Comparison of ENCODE assay signal across 7 cellular contexts in genomic region chr13:40929883-40930282, GRCh38.
A peak's percentile ranks its signal among the peaks of the same experiment; 100 is the strongest.
DNase-seq lines count a peak whose midpoint lies in the region; ATAC-seq and TF ChIP-seq lines count a peak whose summit lies in the region.
"Not testable (repeated sequence)": the region's sequence is repeated elsewhere in the genome, so short reads cannot be mapped to it uniquely, and the experiment has no call there.

No MANE protein-coding gene starts in this region.

- H3K4me1 Mint-ChIP-seq in activated CD4-positive, alpha-beta memory T cell treated with anti-CD3 and anti-CD28 coated beads for 36 hours (ENCODE audit: low read depth) = peaks cover 18% of the 10 kb centered on the region
- H3K4me1 Mint-ChIP-seq in activated T-helper 2 cell treated with anti-CD3 and anti-CD28 coated beads, Interferon-gamma antibody, Interleukin-2, Interleukin-4, amounts not matched to agents 10 μg/mL and 5 μg/mL and 100 μg/mL, durations not matched to agents 14 hours and 24 hours and 36 hours (ENCODE audit: low read depth) = peaks cover 15% of the 10 kb centered on the region
- H3K4me1 Mint-ChIP-seq in activated naive CD8-positive, alpha-beta T cell treated with anti-CD3 and anti-CD28 coated beads for 36 hours = peaks cover 29% of the 10 kb centered on the region
- peaks cover 17% of the 10 kb centered on the region for H3K4me1 Mint-ChIP-seq in memory B cell
- H3K4me1 Mint-ChIP-seq in natural killer cell treated with Interleukin-12 subunit alpha and Interleukin-12 subunit beta and Interleukin-15 and Interleukin-18, amount 100 ng/mL, for 72 hours (ENCODE audit: low read depth in 2 of 2) = peaks cover 5 to 20% of the 10 kb centered on the region in 2 donors
- H3K4me1 Mint-ChIP-seq in stimulated activated naive B cell treated with anti-CD40 and anti-IgM and Interleukin-4, amounts not matched to agents 10 μg/mL and 1 μg/mL and 100 μg/mL, for 72 hours = peaks cover 8 to 31% of the 10 kb centered on the region in 2 donors

- CTCF ChIA-PET in OCI-LY7 (lab: Charles Lee; ENCODE audit: unreplicated experiment) = not testable (repeated sequence)
- CTCF ChIA-PET in activated CD4-positive, alpha-beta memory T cell treated with anti-CD3 and anti-CD28 coated beads for 36 hours (lab: Charles Lee) = interaction anchor here (0.6 to 1.2 kb wide), 2 partner anchors 9 kb away, joined by 3 to 5 read pairs; no protein-coding TSS in a partner anchor

- peaks cover 88% of the 10 kb centered on the region for H3K36me3 ChIP-seq in OCI-LY7 (ENCODE audit: insufficient read depth, low read length)

- peak overlapping the region; percentile 62 for H3K27ac Mint-ChIP-seq in activated CD4-positive, alpha-beta memory T cell treated with anti-CD3 and anti-CD28 coated beads for 36 hours
- peak overlapping the region; percentile 33 for H3K27ac Mint-ChIP-seq in activated T-helper 2 cell treated with anti-CD3 and anti-CD28 coated beads, Interferon-gamma antibody, Interleukin-2, Interleukin-4, amounts not matched to agents 10 μg/mL and 5 μg/mL and 100 μg/mL, durations not matched to agents 14 hours and 24 hours and 36 hours
- peak overlapping the region; percentile 71 for H3K27ac Mint-ChIP-seq in activated naive CD8-positive, alpha-beta T cell treated with anti-CD3 and anti-CD28 coated beads for 36 hours
- peak overlapping the region; percentile 85 for H3K27ac Mint-ChIP-seq in memory B cell
- H3K27ac Mint-ChIP-seq in natural killer cell treated with Interleukin-12 subunit alpha and Interleukin-12 subunit beta and Interleukin-15 and Interleukin-18, amount 100 ng/mL, for 72 hours = peak overlapping the region; percentile 60 to 76
- peak overlapping the region; percentile 65 for H3K27ac Mint-ChIP-seq in stimulated activated naive B cell treated with anti-CD40 and anti-IgM and Interleukin-4, amounts not matched to agents 10 μg/mL and 1 μg/mL and 100 μg/mL, for 72 hours

- not testable (repeated sequence) for DNase-seq in OCI-LY7 (ENCODE audit: low spot score); activated CD4-positive, alpha-beta memory T cell treated with anti-CD3 and anti-CD28 coated beads for 36 hours; activated T-helper 2 cell treated with anti-CD3 and anti-CD28 coated beads, Interferon-gamma antibody, Interleukin-2, Interleukin-4, amounts not matched to agents 10 μg/mL and 5 μg/mL and 100 μg/mL, durations not matched to agents 14 hours and 24 hours and 36 hours (ENCODE audit: low spot score); activated naive CD8-positive, alpha-beta T cell treated with anti-CD3 and anti-CD28 coated beads for 36 hours; memory B cell (ENCODE audit: low spot score in 2 of 2); natural killer cell treated with Interleukin-12 subunit alpha and Interleukin-12 subunit beta and Interleukin-15 and Interleukin-18, amount 100 ng/mL, for 72 hours (ENCODE audit: low spot score); stimulated activated naive B cell treated with anti-CD40 and anti-IgM and Interleukin-4, amounts not matched to agents 10 μg/mL and 1 μg/mL and 100 μg/mL, for 72 hours

- not testable (repeated sequence) for H4K20me1 ChIP-seq in OCI-LY7 (ENCODE audit: insufficient read depth, low read length)

- not testable (repeated sequence) for H3K9me3 Mint-ChIP-seq in activated CD4-positive, alpha-beta memory T cell treated with anti-CD3 and anti-CD28 coated beads for 36 hours; activated T-helper 2 cell treated with anti-CD3 and anti-CD28 coated beads, Interferon-gamma antibody, Interleukin-2, Interleukin-4, amounts not matched to agents 10 μg/mL and 5 μg/mL and 100 μg/mL, durations not matched to agents 14 hours and 24 hours and 36 hours; activated naive CD8-positive, alpha-beta T cell treated with anti-CD3 and anti-CD28 coated beads for 36 hours; memory B cell; natural killer cell treated with Interleukin-12 subunit alpha and Interleukin-12 subunit beta and Interleukin-15 and Interleukin-18, amount 100 ng/mL, for 72 hours; stimulated activated naive B cell treated with anti-CD40 and anti-IgM and Interleukin-4, amounts not matched to agents 10 μg/mL and 1 μg/mL and 100 μg/mL, for 72 hours

- not testable (repeated sequence) for H3K27me3 Mint-ChIP-seq in activated CD4-positive, alpha-beta memory T cell treated with anti-CD3 and anti-CD28 coated beads for 36 hours; activated T-helper 2 cell treated with anti-CD3 and anti-CD28 coated beads, Interferon-gamma antibody, Interleukin-2, Interleukin-4, amounts not matched to agents 10 μg/mL and 5 μg/mL and 100 μg/mL, durations not matched to agents 14 hours and 24 hours and 36 hours (ENCODE audit: low read depth); activated naive CD8-positive, alpha-beta T cell treated with anti-CD3 and anti-CD28 coated beads for 36 hours; memory B cell; natural killer cell treated with Interleukin-12 subunit alpha and Interleukin-12 subunit beta and Interleukin-15 and Interleukin-18, amount 100 ng/mL, for 72 hours; stimulated activated naive B cell treated with anti-CD40 and anti-IgM and Interleukin-4, amounts not matched to agents 10 μg/mL and 1 μg/mL and 100 μg/mL, for 72 hours

- H3K27ac ChIP-seq in OCI-LY7 (ENCODE audit: low read depth, low read length, poor library complexity, severe bottlenecking) = peak overlapping the region; percentile 23

- H3K4me3 ChIP-seq in OCI-LY7 (ENCODE audit: low read depth, low read length, poor library complexity, severe bottlenecking) = not testable (repeated sequence)

- peaks cover 60% of the 10 kb centered on the region for H3K79me2 ChIP-seq in OCI-LY7 (ENCODE audit: insufficient read depth, low read depth, low read length)

- BruUV-seq in OCI-LY7 (replicated peaks; lab: Mats Ljungman, UMichigan) = not testable (repeated sequence)

- not testable (repeated sequence) for H3K9me3 ChIP-seq in OCI-LY7 (ENCODE audit: low read length)

- not testable (repeated sequence) for ATAC-seq in memory B cell (ENCODE audit: low read depth); natural killer cell treated with Interleukin-12 subunit alpha and Interleukin-12 subunit beta and Interleukin-15 and Interleukin-18, amount 100 ng/mL, for 72 hours; stimulated activated naive B cell treated with anti-CD40 and anti-IgM and Interleukin-4, amounts not matched to agents 10 μg/mL and 1 μg/mL and 100 μg/mL, for 72 hours (replicated peaks)

- not testable (repeated sequence) for H3K4me2 ChIP-seq in OCI-LY7 (ENCODE audit: low read length)

- not testable (repeated sequence) for H2AFZ ChIP-seq in OCI-LY7 (ENCODE audit: low read length)

- POLR2A ChIA-PET in OCI-LY7 (lab: Charles Lee) = interaction anchor here (0.6 to 1.5 kb wide), 7 partner anchors 9 to 1057 kb away, joined by 3 to 6 read pairs (median 3); no protein-coding TSS in a partner anchor
- POLR2A ChIA-PET in activated CD4-positive, alpha-beta memory T cell treated with anti-CD3 and anti-CD28 coated beads for 36 hours (lab: Charles Lee) = interaction anchor here (1.0 kb wide), 1 partner anchor 40 kb away, joined by 3 read pairs; no protein-coding TSS in a partner anchor

- H3K9me2 ChIP-seq in OCI-LY7 (ENCODE audit: insufficient read depth, low read length) = not testable (repeated sequence)

- H3K4me3 Mint-ChIP-seq in activated CD4-positive, alpha-beta memory T cell treated with anti-CD3 and anti-CD28 coated beads for 36 hours; activated T-helper 2 cell treated with anti-CD3 and anti-CD28 coated beads, Interferon-gamma antibody, Interleukin-2, Interleukin-4, amounts not matched to agents 10 μg/mL and 5 μg/mL and 100 μg/mL, durations not matched to agents 14 hours and 24 hours and 36 hours (ENCODE audit: low read depth); activated naive CD8-positive, alpha-beta T cell treated with anti-CD3 and anti-CD28 coated beads for 36 hours; memory B cell; natural killer cell treated with Interleukin-12 subunit alpha and Interleukin-12 subunit beta and Interleukin-15 and Interleukin-18, amount 100 ng/mL, for 72 hours; stimulated activated naive B cell treated with anti-CD40 and anti-IgM and Interleukin-4, amounts not matched to agents 10 μg/mL and 1 μg/mL and 100 μg/mL, for 72 hours: not testable (repeated sequence)

- not testable (repeated sequence) for TF ChIP-seq CTCF in OCI-LY7 (conservative IDR thresholded peaks at IDR 0.05; ENCODE audit: low read length)

- intact Hi-C loops in OCI-LY7 (cut with micrococcal nuclease; ENCODE audit: unreplicated experiment) = loop anchor here (5.0 to 10.0 kb wide), 2 partner anchors 52 to 235 kb away; no protein-coding TSS in a partner anchor
- intact Hi-C loops in activated CD4-positive, alpha-beta memory T cell treated with anti-CD3 and anti-CD28 coated beads for 36 hours (cut with micrococcal nuclease); activated T-helper 2 cell treated with anti-CD3 and anti-CD28 coated beads, Interferon-gamma antibody, Interleukin-2, Interleukin-4, amounts not matched to agents 10 μg/mL and 5 μg/mL and 100 μg/mL, durations not matched to agents 14 hours and 24 hours and 36 hours (cut with micrococcal nuclease): not testable (repeated sequence)

- H3K36me3 Mint-ChIP-seq in activated CD4-positive, alpha-beta memory T cell treated with anti-CD3 and anti-CD28 coated beads for 36 hours = peaks cover 23% of the 10 kb centered on the region
- peaks cover 39% of the 10 kb centered on the region for H3K36me3 Mint-ChIP-seq in activated T-helper 2 cell treated with anti-CD3 and anti-CD28 coated beads, Interferon-gamma antibody, Interleukin-2, Interleukin-4, amounts not matched to agents 10 μg/mL and 5 μg/mL and 100 μg/mL, durations not matched to agents 14 hours and 24 hours and 36 hours (ENCODE audit: low read depth)
- H3K36me3 Mint-ChIP-seq in activated naive CD8-positive, alpha-beta T cell treated with anti-CD3 and anti-CD28 coated beads for 36 hours = peaks cover 43% of the 10 kb centered on the region
- H3K36me3 Mint-ChIP-seq in memory B cell = peaks cover 15% of the 10 kb centered on the region
- H3K36me3 Mint-ChIP-seq in natural killer cell treated with Interleukin-12 subunit alpha and Interleukin-12 subunit beta and Interleukin-15 and Interleukin-18, amount 100 ng/mL, for 72 hours = peaks cover 16% of the 10 kb centered on the region
- H3K36me3 Mint-ChIP-seq in stimulated activated naive B cell treated with anti-CD40 and anti-IgM and Interleukin-4, amounts not matched to agents 10 μg/mL and 1 μg/mL and 100 μg/mL, for 72 hours = peaks cover 33 to 47% of the 10 kb centered on the region in 2 donors

- H3K4me1 ChIP-seq in OCI-LY7 (ENCODE audit: insufficient read depth, low read length, poor library complexity, severe bottlenecking) = peaks cover 38% of the 10 kb centered on the region

Comparison
In these comparisons a context has a peak if more than half of its experiments do, and no peak if none do; other contexts are left out.
1. H3K27ac Mint-ChIP-seq: peak in every context shown above with its lines; median percentile 85 in memory B cell; 71 in activated naive CD8-positive, alpha-beta T cell treated with anti-CD3 and anti-CD28 coated beads for 36 hours; 68 in natural killer cell treated with Interleukin-12 subunit alpha and Interleukin-12 subunit beta and Interleukin-15 and Interleukin-18, amount 100 ng/mL, for 72 hours; 65 in stimulated activated naive B cell treated with anti-CD40 and anti-IgM and Interleukin-4, amounts not matched to agents 10 μg/mL and 1 μg/mL and 100 μg/mL, for 72 hours; 62 in activated CD4-positive, alpha-beta memory T cell treated with anti-CD3 and anti-CD28 coated beads for 36 hours; 33 in activated T-helper 2 cell treated with anti-CD3 and anti-CD28 coated beads, Interferon-gamma antibody, Interleukin-2, Interleukin-4, amounts not matched to agents 10 μg/mL and 5 μg/mL and 100 μg/mL, durations not matched to agents 14 hours and 24 hours and 36 hours.